ENCODE assay signal across 8 cellular contexts in the genomic region with DNA sequence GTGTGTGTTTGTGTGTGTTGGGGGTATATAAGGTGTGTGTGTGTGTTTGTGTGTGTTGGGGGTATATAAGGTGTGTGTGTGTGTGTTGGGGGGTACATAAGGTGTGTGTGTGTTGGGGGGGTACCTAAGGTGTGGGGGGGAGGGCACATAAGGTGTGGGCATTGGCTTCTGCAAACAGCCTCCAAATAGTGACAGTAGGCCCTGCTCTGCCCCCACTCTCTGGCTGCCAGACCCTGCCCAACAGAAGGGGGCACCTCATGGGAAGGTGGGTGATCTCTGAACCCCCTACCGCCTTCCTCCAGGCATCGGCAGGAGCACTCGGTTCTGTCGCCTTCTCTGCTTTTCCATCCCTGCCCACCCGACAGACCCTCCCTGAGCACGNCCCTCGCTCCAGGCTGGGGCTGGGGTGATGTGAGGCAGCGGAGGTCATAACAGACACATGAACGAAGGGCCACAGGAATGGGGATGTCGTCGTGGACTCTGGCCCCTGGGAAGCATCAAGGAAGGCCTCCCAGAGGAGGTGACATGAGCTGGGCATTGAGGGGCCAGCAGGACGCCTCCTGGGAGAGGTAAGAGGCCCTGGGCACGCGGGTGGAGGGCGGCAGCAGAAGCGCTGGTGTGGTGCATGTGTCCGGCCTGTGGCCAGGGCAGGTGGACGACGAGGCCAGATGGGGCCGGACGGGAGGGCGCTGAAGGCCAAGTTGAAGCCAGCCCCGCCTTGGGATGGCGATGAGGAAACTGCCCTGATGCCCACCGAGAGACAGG. TPM values are rescaled to one million over a fixed set of nuclear protein-coding genes. Genes with fewer than 3 reads are reported as not detected.
DNase-seq lines count a peak whose midpoint lies in the region; ATAC-seq and TF ChIP-seq lines count a peak whose summit lies in the region.

No MANE protein-coding gene starts in this region.

- H4K8ac ChIP-seq in neuronal stem cell (ENCODE audit: low read depth, low read length) = no peak overlapping the region

- peak overlapping the region; percentile 30 to 72 (median 52) for H3K4me3 ChIP-seq in esophagus squamous epithelium
- H3K4me3 ChIP-seq in neuronal stem cell (ENCODE audit: low read length in 2 of 2) = peak overlapping the region; percentile 51

- H3K36me3 ChIP-seq in esophagus squamous epithelium = no peaks in the 10 kb centered on the region
- H3K36me3 ChIP-seq in neuronal stem cell (replicated peaks in 1 of 2; ENCODE audit: control insufficient read depth in 2 of 2, insufficient read depth in 2 of 2, low read length in 2 of 2) = no peaks in the 10 kb centered on the region

- H3K18ac ChIP-seq in neuronal stem cell (ENCODE audit: low read length) = peak overlapping the region; percentile 71

- no peak overlapping the region for H4K91ac ChIP-seq in neuronal stem cell (ENCODE audit: low read depth, low read length, poor library complexity)

- intact Hi-C loops in Right ventricle myocardium inferior (cut with DNase I) = no loop called here
- intact Hi-C loops in cardiac septum (cut with DNase I) = no loop called here
- intact Hi-C loops in esophagus squamous epithelium (cut with DNase I) = no loop called here

- no peak overlapping the region for H3K4ac ChIP-seq in neuronal stem cell (ENCODE audit: low read length)

- peak overlapping the region; percentile 97 for H3K4me3 Mint-ChIP-seq in T-helper 2 cell treated with Interferon-gamma antibody and Interleukin-4, amounts not matched to agents 5 μg/mL and 100 μg/mL, for 36 hours

- H3K23ac ChIP-seq in neuronal stem cell (ENCODE audit: low read depth, low read length, poor library complexity) = peak overlapping the region; percentile 73

- H3K4me1 Mint-ChIP-seq in T-helper 2 cell treated with Interferon-gamma antibody and Interleukin-4, amounts not matched to agents 5 μg/mL and 100 μg/mL, for 36 hours (ENCODE audit: low read depth) = peaks cover 8% of the 10 kb centered on the region

- H2AFZ ChIP-seq in neuronal stem cell (ENCODE audit: low read length) = peak overlapping the region; percentile 94

- no peak overlapping the region for H2BK12ac ChIP-seq in neuronal stem cell (ENCODE audit: low read length)

- H3K27ac ChIP-seq in esophagus squamous epithelium (peak overlapping the region; percentile 29 to 72 (median 55)), neuronal stem cell (replicated peaks; ENCODE audit: low read length) (no peak overlapping the region)

- peak; percentile 90 for ATAC-seq in Right ventricle myocardium inferior
- no peak for ATAC-seq in HG03565 (IDR thresholded peaks at IDR 0.05; ENCODE audit: unreplicated experiment)

- no peaks in the 10 kb centered on the region for H3K9me3 Mint-ChIP-seq in T-helper 2 cell treated with Interferon-gamma antibody and Interleukin-4, amounts not matched to agents 5 μg/mL and 100 μg/mL, for 36 hours

- peak overlapping the region; percentile 20 for H2BK15ac ChIP-seq in neuronal stem cell (ENCODE audit: low read length)

- H2BK120ac ChIP-seq in neuronal stem cell (ENCODE audit: low read depth, low read length) = peak overlapping the region; percentile 26

- H3K79me1 ChIP-seq in neuronal stem cell (ENCODE audit: low read depth, low read length) = peaks cover 2% of the 10 kb centered on the region

- H3K27ac Mint-ChIP-seq in T-helper 2 cell treated with Interferon-gamma antibody and Interleukin-4, amounts not matched to agents 5 μg/mL and 100 μg/mL, for 36 hours = peak overlapping the region; percentile 90

- TF ChIP-seq POLR2A in esophagus squamous epithelium (IDR thresholded peaks at IDR 0.05) = no peak

- TF ChIP-seq CTCF in esophagus squamous epithelium (IDR thresholded peaks at IDR 0.05) = no peak

- H3K36me3 Mint-ChIP-seq in T-helper 2 cell treated with Interferon-gamma antibody and Interleukin-4, amounts not matched to agents 5 μg/mL and 100 μg/mL, for 36 hours (ENCODE audit: low read depth) = peaks cover 7% of the 10 kb centered on the region

- H2AK5ac ChIP-seq in neuronal stem cell (ENCODE audit: low read depth, low read length) = peak overlapping the region; percentile 90

- no peak overlapping the region for H2BK5ac ChIP-seq in neuronal stem cell (ENCODE audit: low read length)

- peak overlapping the region; percentile 75 for H3K9ac ChIP-seq in neuronal stem cell (ENCODE audit: low read depth, low read length, poor library complexity)

- peak overlapping the region; percentile 82 for H3K14ac ChIP-seq in neuronal stem cell (ENCODE audit: low read length)

- peak overlapping the region; percentile 83 for H3K4me2 ChIP-seq in neuronal stem cell (ENCODE audit: insufficient read depth, low read length, poor library complexity, severe bottlenecking)

- no peaks in the 10 kb centered on the region for H3K9me3 ChIP-seq in esophagus squamous epithelium
- peaks cover 0 to 5% of the 10 kb centered on the region in 2 donors for H3K9me3 ChIP-seq in neuronal stem cell (replicated peaks in 1 of 2; ENCODE audit: control insufficient read depth in 2 of 2, insufficient read depth in 1 of 2, low read depth in 1 of 2, low read length in 2 of 2)

- H3K4me1 ChIP-seq in esophagus squamous epithelium (peaks cover 12 to 21% (median 18%) of the 10 kb centered on the region in 3 donors), neuronal stem cell (ENCODE audit: control insufficient read depth in 2 of 2, insufficient read depth in 1 of 2, low read depth in 1 of 2, low read length in 2 of 2) (peaks cover 4 to 5% of the 10 kb centered on the region in 2 donors)

- H3K27me3 ChIP-seq in esophagus squamous epithelium (peaks cover 0 to 18% (median 0%) of the 10 kb centered on the region in 4 donors), neuronal stem cell (ENCODE audit: control insufficient read depth in 3 of 3, insufficient read depth in 3 of 3, low read depth in 1 of 3, low read length in 3 of 3) (peaks cover 0 to 20% (median 11%) of the 10 kb centered on the region in 3 experiments)

- 50% methylated on average over 12 of the region's 25 CpGs; no CpG with 5 or more reads in 1 of the 2 donors for WGBS in esophagus squamous epithelium, 2 donors
- WGBS in neuronal stem cell (ENCODE audit: extremely low coverage in 2 of 2, insufficient read length in 2 of 2, insufficient replicate concordance in 1 of 2), 2 donors = no CpG with 5 or more reads among the region's 25 CpGs

- H3K27me3 Mint-ChIP-seq in T-helper 2 cell treated with Interferon-gamma antibody and Interleukin-4, amounts not matched to agents 5 μg/mL and 100 μg/mL, for 36 hours (ENCODE audit: low read depth) = peaks cover 12% of the 10 kb centered on the region

- no peak for DNase-seq in Right ventricle myocardium inferior (ENCODE audit: missing footprints)
- no peak for DNase-seq in cardiac septum (ENCODE audit: low spot score)
- peak; percentile 21 for DNase-seq in T-helper 2 cell treated with Interferon-gamma antibody and Interleukin-4, amounts not matched to agents 5 μg/mL and 100 μg/mL, for 36 hours (ENCODE audit: low spot score)
- DNase-seq in esophagus squamous epithelium (lab: John Stamatoyannopoulos, UW) = no peak
- DNase-seq in neuronal stem cell (ENCODE audit: low spot score) = peak; percentile 51
- DNase-seq in OCI-M1 (lab: John Stamatoyannopoulos, UW) = no peak
- DNase-seq in ureter (ENCODE audit: low spot score) = no peak

RNA-seq across cellular contexts. Expression of gene RFLNB, which starts 43.4 kb away (rescaled TPM):
- total RNA-seq in Right ventricle myocardium inferior (23.0 TPM), cardiac septum (9.0 TPM), esophagus squamous epithelium (1 to 10 TPM in 3 of 4 donors, under 1 TPM in 1; 0.72 to 9.0 (median 3.3) TPM), ureter (13.2 TPM)
- polyA plus RNA-seq in neuronal stem cell (2013, experiment 1 of 2) = 16.8 TPM
- polyA plus RNA-seq in neuronal stem cell (2013, experiment 2 of 2) = 18.1 TPM

Comparison
In these comparisons a context has a peak if more than half of its experiments do, and no peak if none do; other contexts are left out.
1. DNase-seq: peak in T-helper 2 cell treated with Interferon-gamma antibody and Interleukin-4, amounts not matched to agents 5 μg/mL and 100 μg/mL, for 36 hours (single experiment) and neuronal stem cell (single experiment); none in Right ventricle myocardium inferior (single experiment), cardiac septum (single experiment), esophagus squamous epithelium (single experiment), OCI-M1 (single experiment) and ureter (single experiment).